In genomic region chr5:88145603-88146467, GRCh38 we compare ENCODE assay signal across 11 cellular contexts.
DNase-seq lines count a peak whose midpoint lies in the region; ATAC-seq lines count a peak whose summit lies in the region.
"Had no signal": no experiment of that assay in that cellular context is flagged by ENCODE, and none has a peak within 500 bp of the region (broad histone marks: within the 10 kb centered on the region; RNA-seq: fewer than 3 reads in every experiment).

No MANE protein-coding gene starts in this region.

- no peak overlapping the region for H3K9ac ChIP-seq in HUES48 (ENCODE audit: low read depth, low read length)

- H3K27me3 ChIP-seq in HUES48 (ENCODE audit: control insufficient read depth, insufficient read depth, low read length), result peaks cover 56% of the 10 kb centered on the region

- H3K4me3 Mint-ChIP-seq in naive B cell, result peak overlapping the region in 5 of 8 donors; percentile 9 to 57 (median 37)

- peak overlapping the region; percentile 53 for H3K4me3 ChIP-seq in HUES48 (ENCODE audit: low read depth, low read length)

- H3K4me1 Mint-ChIP-seq in naive B cell, result peaks cover 4 to 17% (median 17%) of the 10 kb centered on the region in 3 donors

- DNase-seq in Ammon's horn (ENCODE audit: low spot score) (peak; percentile 50), ecto neural progenitor cell (ENCODE audit: low spot score) (peak; percentile 54), naive B cell (no peak), SK-N-DZ (ENCODE audit: low spot score) (no peak), sciatic nerve (ENCODE audit: low spot score) (no peak), dermis blood vessel endothelial cell (no peak)
- DNase-seq: DMS79 treated with DMSO at 0.1 percent for 48 hours, spleen had no signal

- peak overlapping the region in 1 of 6 donors; percentile 73 for H3K27ac Mint-ChIP-seq in naive B cell

- ATAC-seq in naive B cell (ENCODE audit: low read depth in 2 of 2) (no peak), GM18511 (IDR thresholded peaks at IDR 0.05; ENCODE audit: unreplicated experiment) (no peak), sciatic nerve (no peak)
- ATAC-seq: foreskin keratinocyte had no signal

- H3K36me3 Mint-ChIP-seq in naive B cell, result peaks cover 0 to 7% of the 10 kb centered on the region in 2 donors

- no peaks in the 10 kb centered on the region for H3K9me3 ChIP-seq in HUES48 (ENCODE audit: control insufficient read depth, insufficient read depth, low read length)

- no peak overlapping the region for H3K27ac ChIP-seq in HUES48 (ENCODE audit: low read depth, low read length)
- H3K27ac ChIP-seq: foreskin keratinocyte, spleen had no signal

- peaks cover 0 to 27% (median 15%) of the 10 kb centered on the region in 7 donors for H3K9me3 Mint-ChIP-seq in naive B cell

- intact Hi-C loops in sciatic nerve (cut with DNase I), result no loop called here

- H3K36me3 ChIP-seq in HUES48 (ENCODE audit: control insufficient read depth, insufficient read depth, low read length), result no peaks in the 10 kb centered on the region
- H3K36me3 ChIP-seq: spleen had no signal

- H3K4me1 ChIP-seq in HUES48 (ENCODE audit: control insufficient read depth, insufficient read depth, low read length), result peaks cover 48% of the 10 kb centered on the region
- H3K4me1 ChIP-seq: foreskin keratinocyte had no signal

- peaks cover 19 to 40% (median 40%) of the 10 kb centered on the region in 3 donors for H3K27me3 Mint-ChIP-seq in naive B cell

Comparison
In these comparisons a context has a peak if more than half of its experiments do, and no peak if none do; other contexts are left out.
1. DNase-seq: peak in Ammon's horn (single experiment) and ecto neural progenitor cell (single experiment); none in naive B cell (single experiment), SK-N-DZ (single experiment), sciatic nerve (single experiment) and dermis blood vessel endothelial cell (single experiment).